Comparison of ENCODE assay signal across 1 cellular context in genomic region chr2:46561731-46562450, GRCh38.
TF ChIP-seq lines count a peak whose summit lies in the region.

No MANE protein-coding gene starts in this region.

TF ChIP-seq in WTC11, 78 proteins besides CTCF, POLR2A, EP300 and RAD21 (continued from another document):
- TF ChIP-seq E2F4 (CRISPR knock-in tag; IDR thresholded peaks at IDR 0.05; ENCODE audit: borderline replicate concordance, low read depth): no peak
- TF ChIP-seq, protein P1, sequence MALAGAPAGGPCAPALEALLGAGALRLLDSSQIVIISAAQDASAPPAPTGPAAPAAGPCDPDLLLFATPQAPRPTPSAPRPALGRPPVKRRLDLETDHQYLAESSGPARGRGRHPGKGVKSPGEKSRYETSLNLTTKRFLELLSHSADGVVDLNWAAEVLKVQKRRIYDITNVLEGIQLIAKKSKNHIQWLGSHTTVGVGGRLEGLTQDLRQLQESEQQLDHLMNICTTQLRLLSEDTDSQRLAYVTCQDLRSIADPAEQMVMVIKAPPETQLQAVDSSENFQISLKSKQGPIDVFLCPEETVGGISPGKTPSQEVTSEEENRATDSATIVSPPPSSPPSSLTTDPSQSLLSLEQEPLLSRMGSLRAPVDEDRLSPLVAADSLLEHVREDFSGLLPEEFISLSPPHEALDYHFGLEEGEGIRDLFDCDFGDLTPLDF (CRISPR knock-in tag; IDR thresholded peaks at IDR 0.05): no peak
TF ChIP-seq in WTC11: peak in this region for 0.
